ENCODE assay signal across 3 cellular contexts in genomic region chr7:38391751-38392150, GRCh38.
"Had no signal": no experiment of that assay in that cellular context is flagged by ENCODE, and none has a peak within 500 bp of the region (broad histone marks: within the 10 kb centered on the region; RNA-seq: fewer than 3 reads in every experiment).

No MANE protein-coding gene starts in this region.

- DNase-seq: GDM1, GF-D8 had no signal

- H3K4me3 ChIP-seq: GM12878 had no signal

- ATAC-seq: GM12878 had no signal
